19 cellular contexts compared by ENCODE assay signal in genomic region chr6:52662031-52662430, GRCh38. TPM values are rescaled to one million over a fixed set of nuclear protein-coding genes. Genes with fewer than 3 reads are reported as not detected.
A peak's percentile ranks its signal among the peaks of the same experiment; 100 is the strongest.
DNase-seq lines count a peak whose midpoint lies in the region; ATAC-seq and TF ChIP-seq lines count a peak whose summit lies in the region.
"Had no signal": no experiment of that assay in that cellular context is flagged by ENCODE, and none has a peak within 500 bp of the region (broad histone marks: within the 10 kb centered on the region; RNA-seq: fewer than 3 reads in every experiment).

No MANE protein-coding gene starts in this region.

- no peak overlapping the region for H2AFZ ChIP-seq in OCI-LY1 (ENCODE audit: low read length)

- H4K20me1 ChIP-seq in OCI-LY1 (ENCODE audit: insufficient read depth, low read length) = no peaks in the 10 kb centered on the region

- peak overlapping the region; percentile 89 for H3K27ac ChIP-seq in OCI-LY1 (ENCODE audit: low read depth, low read length, poor library complexity, severe bottlenecking)
- H3K27ac ChIP-seq: BLaER1 had no signal

- no peak for TF ChIP-seq CTCF in OCI-LY1 (IDR thresholded peaks at IDR 0.05; ENCODE audit: low read length)
- no peak for TF ChIP-seq CTCF in GM13976 (IDR thresholded peaks at IDR 0.05; ENCODE audit: borderline replicate concordance, control extremely low read depth, extremely low read depth, insufficient read depth, missing control alignments)

- H3K36me3 ChIP-seq in OCI-LY1 (ENCODE audit: insufficient read depth, low read length) = peaks cover 8% of the 10 kb centered on the region; the same call in 1 of the 2 replicates

- ATAC-seq in GM18873 (IDR thresholded peaks at IDR 0.05; ENCODE audit: low FRiP score, unreplicated experiment) = no peak

- no peaks in the 10 kb centered on the region; the same call in 1 of the 2 replicates for H3F3A ChIP-seq in OCI-LY1 (ENCODE audit: insufficient read depth, low read length)

- H3K27me3 ChIP-seq in OCI-LY1 (ENCODE audit: insufficient read depth, low read length) = no peaks in the 10 kb centered on the region
- H3K27me3 ChIP-seq: BLaER1, MG63 had no signal

- H3K4me2 ChIP-seq in OCI-LY1 (ENCODE audit: low read length) = no peak overlapping the region

- in situ Hi-C loops in GM13976 (cut with MboI; ENCODE audit: low sequenced_read_pairs, unreplicated experiment) = loop anchor here (10.0 kb wide), 1 partner anchor 377 kb away; the partner anchor contains the start of gene MCM3

- peaks cover 54% of the 10 kb centered on the region for H3K4me1 ChIP-seq in OCI-LY1 (ENCODE audit: insufficient read depth, low read length, severe bottlenecking)

- no peaks in the 10 kb centered on the region for H3K9me2 ChIP-seq in OCI-LY1 (ENCODE audit: low read depth, low read length)

- H3K9me3 ChIP-seq in OCI-LY1 (ENCODE audit: low read length) = 0 out of 2 replicates have a peak, but pooled peaks cover 5% of the 10 kb centered on the region
- H3K9me3 ChIP-seq: MG63 had no signal

- DNase-seq in EH (ENCODE audit: low read depth) (peak; percentile 10), glomerular visceral epithelial cell (ENCODE audit: extremely low spot score) (peak; percentile 29), renal cortical epithelial cell (ENCODE audit: low read depth) (peak; percentile 49), DMS53 treated with DMSO at 0.1 percent for 48 hours (lab: John Stamatoyannopoulos, UW; ENCODE audit: unreplicated experiment) (no peak), GM13976 (ENCODE audit: low spot score) (no peak)
- DNase-seq: CD4-positive, alpha-beta T cell; COR-L47; DMS 273 treated with DMSO at 0.1 percent for 48 hours; DND-41; MG63; NCI-H1417 treated with DMSO at 0.1 percent for 48 hours; NCI-H187; NCI-H510A; NK-92 treated with Interleukin-12 subunit alpha and Interleukin-12 subunit beta, amount 100 ng/mL, for 24 hours; OCI-M1; Right ventricle myocardium superior had no signal

- peaks cover 10% of the 10 kb centered on the region for H3K79me2 ChIP-seq in OCI-LY1 (ENCODE audit: insufficient read depth, low read length)

- no peak overlapping the region for H3K4me3 ChIP-seq in OCI-LY1 (ENCODE audit: low read depth, low read length, poor library complexity, severe bottlenecking)
- H3K4me3 ChIP-seq: BLaER1, MG63 had no signal

- H3K9ac ChIP-seq in OCI-LY1 (ENCODE audit: low read length) = peak overlapping the region; percentile 39; the same call in 1 of the 2 replicates
- H3K9ac ChIP-seq: BLaER1 had no signal

RNA-seq across cellular contexts. Expression of gene TMEM14A, which starts 8.9 kb away (rescaled TPM):
- total RNA-seq in renal cortical epithelial cell = 46.9 and 69.5 TPM in 2 replicates

Comparison
In these comparisons a context has a peak if more than half of its experiments do, and no peak if none do; other contexts are left out.
1. DNase-seq: peak in EH (single experiment), glomerular visceral epithelial cell (single experiment) and renal cortical epithelial cell (single experiment); none in DMS53 treated with DMSO at 0.1 percent for 48 hours (single experiment) and GM13976 (single experiment).